In genomic region chr7:100675581-100676350, GRCh38 we compare ENCODE assay signal across 1 cellular context.
TF ChIP-seq lines count a peak whose summit lies in the region.

No MANE protein-coding gene starts in this region.

TF ChIP-seq in K562, 482 proteins besides CTCF, POLR2A, EP300 and RAD21 (continued from another document and continues in another):
- TF ChIP-seq CHD7 (IDR thresholded peaks at IDR 0.05; ENCODE audit: low read depth, low read length) (no peak), ARID1B (IDR thresholded peaks at IDR 0.05) (peak; percentile 26; the same call in 1 of the 2 replicates), ZBED1 (IDR thresholded peaks at IDR 0.05) (no peak), RB1 (IDR thresholded peaks at IDR 0.05; ENCODE audit: low read depth) (no peak; the same call in 1 of the 2 replicates), KHSRP (IDR thresholded peaks at IDR 0.05) (no peak), E2F6 (IDR thresholded peaks at IDR 0.05; ENCODE audit: borderline replicate concordance in 1 of 2, extremely low read depth in 1 of 2, insufficient read depth in 1 of 2, insufficient read length in 1 of 2, low read depth in 1 of 2, low read length in 1 of 2, poor library complexity in 1 of 2, severe bottlenecking in 1 of 2) (no peak), ATF4 (CRISPR knock-in tag; IDR thresholded peaks at IDR 0.05) (no peak), CREBBP (IDR thresholded peaks at IDR 0.05; ENCODE audit: low read depth, low read length) (no peak), RBBP5 (IDR thresholded peaks at IDR 0.05; ENCODE audit: borderline replicate concordance, insufficient read depth, low read length, poor library complexity, severe bottlenecking) (peak; percentile 51), MXI1 (IDR thresholded peaks at IDR 0.05; ENCODE audit: low read depth, low read length) (peak; percentile 92), ZNF12 (CRISPR knock-in tag; IDR thresholded peaks at IDR 0.05) (no peak), NR2F6 (CRISPR knock-in tag; IDR thresholded peaks at IDR 0.05) (no peak), ZNF140 (CRISPR knock-in tag; IDR thresholded peaks at IDR 0.05) (no peak), ZBTB8A (IDR thresholded peaks at IDR 0.05; ENCODE audit: partially characterized antibody) (no peak), BACH1 (tag; IDR thresholded peaks at IDR 0.05) (no peak), ARID3A (IDR thresholded peaks at IDR 0.05; ENCODE audit: borderline replicate concordance, low read depth, low read length) (no peak), GABPB2 (CRISPR knock-in tag; conservative IDR thresholded peaks at IDR 0.05) (no peak), MBD2 (IDR thresholded peaks at IDR 0.05; ENCODE audit: borderline replicate concordance, low read depth) (no peak), PCBP2 (IDR thresholded peaks at IDR 0.05; ENCODE audit: low read depth, low read length, poor library complexity, severe bottlenecking) (no peak), HINFP (tag; conservative IDR thresholded peaks at IDR 0.05; ENCODE audit: low read depth) (no peak), NFRKB (IDR thresholded peaks at IDR 0.05; ENCODE audit: low read depth) (no peak), ZNF124 (CRISPR knock-in tag; IDR thresholded peaks at IDR 0.05) (no peak), CBFB (CRISPR knock-in tag; IDR thresholded peaks at IDR 0.05) (no peak), RBFOX2 (IDR thresholded peaks at IDR 0.05; ENCODE audit: low read depth, low read length) (peak; percentile 62), FUS (optimal IDR thresholded peaks at IDR 0.05; ENCODE audit: low read depth, low read length) (no peak), FOSL1 (tag; conservative IDR thresholded peaks at IDR 0.05) (no peak), HLTF (IDR thresholded peaks at IDR 0.05) (no peak), TAF15 (IDR thresholded peaks at IDR 0.05; ENCODE audit: low read depth, low read length) (no peak), ETS2 (tag; IDR thresholded peaks at IDR 0.05; ENCODE audit: borderline replicate concordance, poor library complexity, severe bottlenecking) (no peak), ZNF668 (CRISPR knock-in tag; IDR thresholded peaks at IDR 0.05) (no peak), ZFP30 (CRISPR knock-in tag; IDR thresholded peaks at IDR 0.05; ENCODE audit: borderline replicate concordance) (no peak), ZNF408 (CRISPR knock-in tag; IDR thresholded peaks at IDR 0.05; ENCODE audit: low read depth) (no peak), ZNF224 (CRISPR knock-in tag; IDR thresholded peaks at IDR 0.05) (no peak), RFX1 (IDR thresholded peaks at IDR 0.05) (peak; percentile 97), ZFP36 (IDR thresholded peaks at IDR 0.05; ENCODE audit: low read depth, low read length, partially characterized antibody) (no peak), ZBTB11 (CRISPR knock-in tag; IDR thresholded peaks at IDR 0.05) (peak in 1 of 3 experiments; percentile 88; a peak in 2 of 6 replicates), KLF13 (tag; IDR thresholded peaks at IDR 0.05; ENCODE audit: borderline replicate concordance, low read depth) (peak; percentile 27; the same call in 1 of the 2 replicates), SMARCA4 (IDR thresholded peaks at IDR 0.05) (no peak), LCOR (CRISPR knock-in tag; IDR thresholded peaks at IDR 0.05) (no peak), HMGXB4 (CRISPR knock-in tag; IDR thresholded peaks at IDR 0.05) (no peak), SMAD1 (IDR thresholded peaks at IDR 0.05; ENCODE audit: low read depth, low read length, partially characterized antibody) (no peak)
